In genomic region chr3:182925944-182926337, GRCh38 we compare ENCODE assay signal across 13 cellular contexts. TPM values are rescaled to one million over a fixed set of nuclear protein-coding genes. Genes with fewer than 3 reads are reported as not detected.
DNase-seq lines count a peak whose midpoint lies in the region; ATAC-seq and TF ChIP-seq lines count a peak whose summit lies in the region.
"Had no signal": no experiment of that assay in that cellular context is flagged by ENCODE, and none has a peak within 500 bp of the region (broad histone marks: within the 10 kb centered on the region; RNA-seq: fewer than 3 reads in every experiment).

No MANE protein-coding gene starts in this region.

- no peaks in the 10 kb centered on the region for H3K36me3 ChIP-seq in mucosa of descending colon (ENCODE audit: low read depth)
- H3K36me3 ChIP-seq: BE2C had no signal

- H3K9me3 Mint-ChIP-seq in activated naive CD8-positive, alpha-beta T cell treated with anti-CD3 and anti-CD28 coated beads, Interleukin-2, amount 10 ng/mL, durations not matched to agents 7 days and 5 days = peaks cover 10% of the 10 kb centered on the region
- no peaks in the 10 kb centered on the region for H3K9me3 Mint-ChIP-seq in activated CD4-positive, alpha-beta memory T cell treated with anti-CD3 and anti-CD28 coated beads, Interleukin-2, amount 10 ng/mL, durations not matched to agents 7 days and 5 days

- no peak overlapping the region for H3K4me3 Mint-ChIP-seq in activated naive CD8-positive, alpha-beta T cell treated with anti-CD3 and anti-CD28 coated beads, Interleukin-2, amount 10 ng/mL, durations not matched to agents 7 days and 5 days
- H3K4me3 Mint-ChIP-seq in activated CD4-positive, alpha-beta memory T cell treated with anti-CD3 and anti-CD28 coated beads, Interleukin-2, amount 10 ng/mL, durations not matched to agents 7 days and 5 days = no peak overlapping the region

- CTCF ChIA-PET in activated CD4-positive, alpha-beta memory T cell treated with anti-CD3 and anti-CD28 coated beads, Interleukin-2, amount 10 ng/mL, durations not matched to agents 7 days and 5 days (lab: Charles Lee) = no interaction called here

- TF ChIP-seq CTCF in mucosa of descending colon (IDR thresholded peaks at IDR 0.05) = no peak

- ATAC-seq in GM18519 (IDR thresholded peaks at IDR 0.05; ENCODE audit: low FRiP score, unreplicated experiment) = peak; percentile 6
- peak; percentile 22 for ATAC-seq in GM21447 (IDR thresholded peaks at IDR 0.05; ENCODE audit: unreplicated experiment)
- ATAC-seq in HG03159 (IDR thresholded peaks at IDR 0.05; ENCODE audit: unreplicated experiment) = peak; percentile 26
- ATAC-seq in activated naive CD8-positive, alpha-beta T cell treated with anti-CD3 and anti-CD28 coated beads, Interleukin-2, amount 10 ng/mL, durations not matched to agents 7 days and 5 days (ENCODE audit: low read depth) = no peak
- no peak for ATAC-seq in mucosa of descending colon

- H3K36me3 Mint-ChIP-seq in activated naive CD8-positive, alpha-beta T cell treated with anti-CD3 and anti-CD28 coated beads, Interleukin-2, amount 10 ng/mL, durations not matched to agents 7 days and 5 days = peaks cover 60% of the 10 kb centered on the region
- H3K36me3 Mint-ChIP-seq in activated CD4-positive, alpha-beta memory T cell treated with anti-CD3 and anti-CD28 coated beads, Interleukin-2, amount 10 ng/mL, durations not matched to agents 7 days and 5 days (ENCODE audit: low read depth) = peaks cover 27% of the 10 kb centered on the region

- H3K4me3 ChIP-seq in mucosa of descending colon = no peak overlapping the region
- H3K4me3 ChIP-seq: dorsolateral prefrontal cortex had no signal

- no peak for DNase-seq in activated naive CD8-positive, alpha-beta T cell treated with anti-CD3 and anti-CD28 coated beads, Interleukin-2, amount 10 ng/mL, durations not matched to agents 7 days and 5 days
- DNase-seq in mucosa of descending colon (no peak), HK-2 (ENCODE audit: unreplicated experiment) (no peak), Ammon's horn (ENCODE audit: low spot score) (no peak)
- DNase-seq in activated CD4-positive, alpha-beta memory T cell treated with anti-CD3 and anti-CD28 coated beads, Interleukin-2, amount 10 ng/mL, durations not matched to agents 7 days and 5 days = no peak
- DNase-seq: BE2C, dorsolateral prefrontal cortex, left colon, NCI-H2081 treated with DMSO at 0.1 percent for 48 hours had no signal

- no peaks in the 10 kb centered on the region for H3K27me3 Mint-ChIP-seq in activated naive CD8-positive, alpha-beta T cell treated with anti-CD3 and anti-CD28 coated beads, Interleukin-2, amount 10 ng/mL, durations not matched to agents 7 days and 5 days
- no peaks in the 10 kb centered on the region for H3K27me3 Mint-ChIP-seq in activated CD4-positive, alpha-beta memory T cell treated with anti-CD3 and anti-CD28 coated beads, Interleukin-2, amount 10 ng/mL, durations not matched to agents 7 days and 5 days

- peak overlapping the region; percentile 3 for H3K27ac Mint-ChIP-seq in activated naive CD8-positive, alpha-beta T cell treated with anti-CD3 and anti-CD28 coated beads, Interleukin-2, amount 10 ng/mL, durations not matched to agents 7 days and 5 days
- H3K27ac Mint-ChIP-seq in activated CD4-positive, alpha-beta memory T cell treated with anti-CD3 and anti-CD28 coated beads, Interleukin-2, amount 10 ng/mL, durations not matched to agents 7 days and 5 days = no peak overlapping the region

- POLR2A ChIA-PET in activated naive CD8-positive, alpha-beta T cell treated with anti-CD3 and anti-CD28 coated beads, Interleukin-2, amount 10 ng/mL, durations not matched to agents 7 days and 5 days (lab: Charles Lee) = no interaction called here
- POLR2A ChIA-PET in activated CD4-positive, alpha-beta memory T cell treated with anti-CD3 and anti-CD28 coated beads, Interleukin-2, amount 10 ng/mL, durations not matched to agents 7 days and 5 days (lab: Charles Lee) = interaction anchor here (0.7 kb wide), 1 partner anchor 11 kb away, joined by 3 read pairs; no protein-coding TSS in a partner anchor

- H3K4me1 Mint-ChIP-seq in activated naive CD8-positive, alpha-beta T cell treated with anti-CD3 and anti-CD28 coated beads, Interleukin-2, amount 10 ng/mL, durations not matched to agents 7 days and 5 days = peaks cover 14% of the 10 kb centered on the region
- H3K4me1 Mint-ChIP-seq in activated CD4-positive, alpha-beta memory T cell treated with anti-CD3 and anti-CD28 coated beads, Interleukin-2, amount 10 ng/mL, durations not matched to agents 7 days and 5 days = peaks cover 5% of the 10 kb centered on the region

- no peaks in the 10 kb centered on the region for H3K9me3 ChIP-seq in mucosa of descending colon
- H3K9me3 ChIP-seq: BE2C, neutrophil had no signal

- H3K4me1 ChIP-seq in mucosa of descending colon (ENCODE audit: low read depth) = no peaks in the 10 kb centered on the region

- intact Hi-C loops in mucosa of descending colon (cut with DNase I, micrococcal nuclease) = no loop called here

RNA-seq across cellular contexts. Expression of gene DCUN1D1, which starts 54.4 kb away (rescaled TPM):
- 10 to 100 TPM; 68.2 to 69.7 TPM for total RNA-seq in activated naive CD8-positive, alpha-beta T cell treated with anti-CD3 and anti-CD28 coated beads, Interleukin-2, amount 10 ng/mL, durations not matched to agents 7 days and 5 days
- total RNA-seq in mucosa of descending colon = 10 to 100 TPM; 37.5 to 62.0 (median 40.5) TPM
- 10 to 100 TPM; 60.2 to 63.1 TPM for total RNA-seq in activated CD4-positive, alpha-beta memory T cell treated with anti-CD3 and anti-CD28 coated beads, Interleukin-2, amount 10 ng/mL, durations not matched to agents 7 days and 5 days

Comparison
In these comparisons a context has a peak if more than half of its experiments do, and no peak if none do; other contexts are left out.
1. ATAC-seq: peak in GM18519 (single experiment), GM21447 (single experiment) and HG03159 (single experiment); none in activated naive CD8-positive, alpha-beta T cell treated with anti-CD3 and anti-CD28 coated beads, Interleukin-2, amount 10 ng/mL, durations not matched to agents 7 days and 5 days (single experiment) and mucosa of descending colon (single experiment).